ENCODE assay signal across 11 cellular contexts in the genomic region with DNA sequence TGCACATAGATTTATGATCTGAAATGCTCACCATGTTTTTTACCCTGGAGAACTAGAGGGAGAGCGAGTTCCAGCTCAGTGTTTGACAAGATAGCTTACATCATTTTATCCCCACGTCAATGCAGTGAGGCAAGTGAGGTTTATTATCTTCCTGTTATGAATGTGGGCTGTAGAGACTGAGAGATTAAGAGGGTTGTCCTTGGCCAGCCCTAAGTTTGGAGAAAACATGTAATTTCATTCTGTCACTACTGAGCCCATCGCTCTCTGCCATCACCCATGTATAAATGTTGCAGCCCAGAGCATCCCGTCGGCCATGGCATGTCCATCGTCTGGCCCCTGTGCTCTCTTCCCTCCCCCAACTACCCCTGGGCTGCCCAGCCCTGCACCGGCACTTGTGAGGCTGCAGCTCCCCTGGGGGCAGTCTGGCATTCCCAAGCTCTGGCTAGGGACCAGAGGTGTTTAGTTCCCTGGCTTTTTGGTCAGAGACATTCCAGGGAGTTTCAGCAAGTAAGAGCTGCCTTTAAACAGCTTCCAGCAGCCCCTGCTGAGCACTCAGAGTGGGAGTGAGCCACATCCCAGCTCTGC.
DNase-seq lines count a peak whose midpoint lies in the region; ATAC-seq, FAIRE-seq and TF ChIP-seq lines count a peak whose summit lies in the region.
"Had no signal": no experiment of that assay in that cellular context is flagged by ENCODE, and none has a peak within 500 bp of the region (broad histone marks: within the 10 kb centered on the region; RNA-seq: fewer than 3 reads in every experiment).

No MANE protein-coding gene starts in this region.

- WGBS in esophagus squamous epithelium, 2 donors, result 51% methylated on average over 4 to 6 of the region's 7 CpGs

- H3K27ac ChIP-seq in esophagus squamous epithelium (peak overlapping the region in 3 of 4 donors; percentile 66 to 85 (median 78)), uterus (peak overlapping the region; percentile 88 to 94)
- H3K27ac ChIP-seq: 22Rv1 had no signal

- H3K36me3 ChIP-seq in esophagus squamous epithelium (no peaks in the 10 kb centered on the region), mucosa of descending colon (ENCODE audit: low read depth) (no peaks in the 10 kb centered on the region), uterus (no peaks in the 10 kb centered on the region)

- intact Hi-C loops in esophagus squamous epithelium (cut with DNase I) (no loop called here), mucosa of descending colon (cut with DNase I, micrococcal nuclease) (no loop called here), uterus (cut with DNase I; ENCODE audit: low total_unique reads) (no loop called here)

- DNase-seq in NCI-H2227 treated with DMSO at 0.1 percent for 48 hours (lab: John Stamatoyannopoulos, UW), result peak; percentile 21
- no peak for DNase-seq in NCI-H2227 (lab: John Stamatoyannopoulos, UW; ENCODE audit: unreplicated experiment)
- DNase-seq in esophagus squamous epithelium (lab: John Stamatoyannopoulos, UW), result no peak
- no peak for DNase-seq in mucosa of descending colon
- DNase-seq in uterus, result peak; percentile 75 to 77
- no peak for DNase-seq in NCI-H1417 treated with DMSO at 0.1 percent for 48 hours (lab: John Stamatoyannopoulos, UW)
- no peak for DNase-seq in GM12891 (ENCODE audit: insufficient read length, low spot score)
- DNase-seq: GDM1, NCI-H524 had no signal

- ATAC-seq in mucosa of descending colon, result peak; percentile 37
- ATAC-seq in GM18861 (IDR thresholded peaks at IDR 0.05; ENCODE audit: unreplicated experiment), result no peak

- H3K9me3 ChIP-seq in esophagus squamous epithelium (no peaks in the 10 kb centered on the region), mucosa of descending colon (no peaks in the 10 kb centered on the region), uterus (no peaks in the 10 kb centered on the region)

- H3K4me3 ChIP-seq in esophagus squamous epithelium, result no peak overlapping the region
- H3K4me3 ChIP-seq in mucosa of descending colon, result no peak overlapping the region
- H3K4me3 ChIP-seq in uterus, result no peak overlapping the region

- TF ChIP-seq CTCF in esophagus squamous epithelium (IDR thresholded peaks at IDR 0.05) (no peak), mucosa of descending colon (IDR thresholded peaks at IDR 0.05) (no peak), uterus (IDR thresholded peaks at IDR 0.05) (peak in 1 of 4 experiments; percentile 5)

- H3K27me3 ChIP-seq in esophagus squamous epithelium (no peaks in the 10 kb centered on the region), uterus (no peaks in the 10 kb centered on the region)

- H3K4me1 ChIP-seq in esophagus squamous epithelium, result peaks cover 0 to 64% (median 14%) of the 10 kb centered on the region in 3 donors
- H3K4me1 ChIP-seq in mucosa of descending colon (ENCODE audit: low read depth), result peaks cover 4% of the 10 kb centered on the region
- peaks cover 0 to 5% of the 10 kb centered on the region in 2 donors for H3K4me1 ChIP-seq in uterus

- TF ChIP-seq POLR2A in esophagus squamous epithelium (IDR thresholded peaks at IDR 0.05) (no peak), uterus (IDR thresholded peaks at IDR 0.05) (no peak), GM12891 (IDR thresholded peaks at IDR 0.05; ENCODE audit: low read depth, low read length) (no peak)

- FAIRE-seq in GM12891 (lab: Jason Lieb, UNC), result no peak

TF ChIP-seq in GM12891, 5 proteins besides CTCF, POLR2A, EP300 and RAD21:
- TF ChIP-seq SPI1 (IDR thresholded peaks at IDR 0.05; ENCODE audit: low read depth, low read length), result no peak
- no peak for TF ChIP-seq TAF1 (IDR thresholded peaks at IDR 0.05; ENCODE audit: low read depth, low read length)
- no peak for TF ChIP-seq PAX5 (IDR thresholded peaks at IDR 0.05; ENCODE audit: insufficient read depth, low read length, severe bottlenecking)
- no peak for TF ChIP-seq POU2F2 (IDR thresholded peaks at IDR 0.05; ENCODE audit: low read depth, low read length)
- TF ChIP-seq POLR2AphosphoS5 (IDR thresholded peaks at IDR 0.05; ENCODE audit: low read depth, low read length), result no peak

Comparison
In these comparisons a context has a peak if more than half of its experiments do, and no peak if none do; other contexts are left out.
1. DNase-seq: peak in NCI-H2227 treated with DMSO at 0.1 percent for 48 hours (single experiment) and uterus (2 of 2); none in NCI-H2227 (single experiment), esophagus squamous epithelium (single experiment), mucosa of descending colon (0 of 3), NCI-H1417 treated with DMSO at 0.1 percent for 48 hours (single experiment) and GM12891 (single experiment).